16 cellular contexts compared by ENCODE assay signal in the genomic region with DNA sequence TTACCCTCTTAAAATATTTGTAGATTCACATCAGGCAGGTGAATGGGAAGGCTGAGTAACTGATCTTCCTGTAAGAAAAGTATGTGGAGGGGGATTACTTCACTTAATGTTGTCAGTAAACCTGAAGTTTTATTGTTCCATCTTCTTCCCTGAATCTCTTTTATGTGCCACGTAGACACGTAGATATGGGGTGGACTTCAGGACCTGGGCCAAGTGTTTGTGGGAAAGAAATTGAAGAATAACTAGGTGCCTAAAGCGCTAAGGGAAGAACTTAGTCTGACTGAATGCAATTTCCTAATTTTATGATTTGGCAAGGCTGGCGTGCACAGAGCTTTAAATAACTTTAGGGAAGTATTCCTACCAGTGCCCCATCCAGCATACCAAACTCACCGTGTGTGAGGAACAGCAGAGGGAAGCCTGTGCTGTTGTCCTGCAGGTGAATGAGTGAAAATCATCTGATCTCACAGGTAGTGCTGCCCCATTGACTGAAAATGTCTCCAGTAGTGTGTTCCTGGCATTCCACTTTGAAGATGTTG.
A peak's percentile ranks its signal among the peaks of the same experiment; 100 is the strongest.
DNase-seq lines count a peak whose midpoint lies in the region; ATAC-seq and TF ChIP-seq lines count a peak whose summit lies in the region.
"Had no signal": no experiment of that assay in that cellular context is flagged by ENCODE, and none has a peak within 500 bp of the region (broad histone marks: within the 10 kb centered on the region; RNA-seq: fewer than 3 reads in every experiment).

No MANE protein-coding gene starts in this region.

- intact Hi-C loops in Right ventricle myocardium superior (cut with DNase I), result no loop called here

- H3K4me1 ChIP-seq in right atrium auricular region, result no peaks in the 10 kb centered on the region
- H3K4me1 ChIP-seq: A549, SJSA1 had no signal

- H3K9me3 ChIP-seq in right atrium auricular region, result no peaks in the 10 kb centered on the region
- H3K9me3 ChIP-seq: A549, SJSA1 had no signal

- no peak overlapping the region for H3K27ac ChIP-seq in right atrium auricular region
- H3K27ac ChIP-seq in epithelial cell of prostate, result no peak overlapping the region
- H3K27ac ChIP-seq: A549, SJSA1 had no signal

- H3K36me3 ChIP-seq in right atrium auricular region, result peaks cover 8% of the 10 kb centered on the region
- H3K36me3 ChIP-seq: SJSA1 had no signal

- H3K4me3 ChIP-seq in right atrium auricular region (no peak overlapping the region), NB4 (ENCODE audit: low read depth, low read length) (no peak overlapping the region)
- H3K4me3 ChIP-seq: A549, GM23338, SJSA1 had no signal

- H3K27me3 ChIP-seq in right atrium auricular region, result no peaks in the 10 kb centered on the region
- H3K27me3 ChIP-seq: SJSA1 had no signal

- TF ChIP-seq CTCF in right atrium auricular region (IDR thresholded peaks at IDR 0.05) (no peak), NB4 (IDR thresholded peaks at IDR 0.05; ENCODE audit: low read depth, low read length) (no peak)

- TF ChIP-seq POLR2A in NB4 (IDR thresholded peaks at IDR 0.05; ENCODE audit: extremely low read depth, insufficient read length), result no peak

- ATAC-seq in Right ventricle myocardium superior (ENCODE audit: poor library complexity) (peak; percentile 78), HG02571 (IDR thresholded peaks at IDR 0.05; ENCODE audit: unreplicated experiment) (no peak)
- ATAC-seq: A549, GM23338 had no signal

- DNase-seq in Right ventricle myocardium superior (no peak), right atrium auricular region (ENCODE audit: low spot score) (no peak), NB4 (ENCODE audit: low read depth) (peak; percentile 61), epithelial cell of prostate (ENCODE audit: low read depth, low spot score) (peak; percentile 1), T-helper 9 cell (no peak), EL (no peak), AG08396 (ENCODE audit: low spot score) (no peak)
- DNase-seq: CD4-positive, alpha-beta memory T cell; DND-41; NCI-H1105 treated with DMSO at 0.1 percent for 48 hours; NCI-H187; NCI-H446 had no signal

Comparison
In these comparisons a context has a peak if more than half of its experiments do, and no peak if none do; other contexts are left out.
1. DNase-seq: peak in NB4 (single experiment) and epithelial cell of prostate (single experiment); none in Right ventricle myocardium superior (single experiment), right atrium auricular region (single experiment), T-helper 9 cell (single experiment), EL (single experiment) and AG08396 (single experiment).